In genomic region chr1:240991230-240991629, GRCh38 we compare ENCODE assay signal across 25 cellular contexts.
"Had no signal": no experiment of that assay in that cellular context is flagged by ENCODE, and none has a peak within 500 bp of the region (broad histone marks: within the 10 kb centered on the region; RNA-seq: fewer than 3 reads in every experiment).

No MANE protein-coding gene starts in this region.

- DNase-seq: activated B cell treated with CpG ODN at 0.5 μM for 24 hours; activated CD4-positive, alpha-beta memory T cell treated with anti-CD3 and anti-CD28 coated beads for 36 hours; activated CD4-positive, alpha-beta T cell treated with anti-CD3 and anti-CD28 coated beads for 1 hour; activated CD4-positive, alpha-beta T cell treated with anti-CD3 and anti-CD28 coated beads, Interleukin-2, amount 10 ng/mL, durations not matched to agents 7 days and 5 days; activated CD8-positive, alpha-beta memory T cell treated with anti-CD3 and anti-CD28 coated beads for 24 hours; activated gamma-delta T cell; activated naive CD4-positive, alpha-beta T cell treated with anti-CD3 and anti-CD28 coated beads for 36 hours; activated T-cell treated with anti-CD3 and anti-CD28 coated beads, Interleukin-2, amount 50 U/mL, for 48 hours; amygdala; brain microvascular endothelial cell; MG63; MV-4-11; NCI-H1092 treated with DMSO at 0.1 percent for 48 hours; NCI-H1436; NCI-H1694 treated with DMSO at 0.1 percent for 48 hours; NCI-H2029 treated with DMSO at 0.1 percent for 48 hours; NCI-H345; NCI-H510A; NCI-H526 treated with DMSO at 0.1 percent for 48 hours; PC-9; SHP77 treated with DMSO at 0.1 percent for 48 hours had no signal

- H3K27me3 Mint-ChIP-seq: activated B cell treated with CpG ODN at 0.5 μM for 24 hours; activated CD4-positive, alpha-beta memory T cell treated with anti-CD3 and anti-CD28 coated beads for 36 hours; activated CD4-positive, alpha-beta T cell treated with anti-CD3 and anti-CD28 coated beads, Interleukin-2, amount 10 ng/mL, durations not matched to agents 7 days and 5 days; activated naive CD8-positive, alpha-beta T cell; activated T-helper 17 cell treated with anti-CD3 and anti-CD28 coated beads, Interleukin-2, amount 50 U/mL, for 72 hours had no signal

- H2AFZ ChIP-seq: PC-9 had no signal

- H3K9me3 ChIP-seq: MG63 had no signal

- H3K4me2 ChIP-seq: PC-9 had no signal

- H3K4me1 Mint-ChIP-seq: activated B cell treated with CpG ODN at 0.5 μM for 24 hours; activated CD4-positive, alpha-beta T cell treated with anti-CD3 and anti-CD28 coated beads, Interleukin-2, amount 10 ng/mL, durations not matched to agents 7 days and 5 days; activated T-helper 17 cell treated with anti-CD3 and anti-CD28 coated beads, Interleukin-2, amount 50 U/mL, for 72 hours had no signal

- ATAC-seq: activated T-helper 17 cell treated with anti-CD3 and anti-CD28 coated beads, Interleukin-2, amount 50 U/mL, for 72 hours had no signal

- H3K27me3 ChIP-seq: brain microvascular endothelial cell, cardiac muscle cell had no signal

- H3K36me3 ChIP-seq: brain microvascular endothelial cell, cardiac muscle cell, MG63 had no signal

- H3K36me3 Mint-ChIP-seq: activated CD4-positive, alpha-beta memory T cell treated with anti-CD3 and anti-CD28 coated beads for 36 hours; activated naive CD8-positive, alpha-beta T cell had no signal

- H3K4me3 ChIP-seq: cardiac muscle cell, MG63, PC-9 had no signal

- H3K27ac ChIP-seq: brain microvascular endothelial cell, cardiac muscle cell, PC-9 had no signal

- H3K9me3 Mint-ChIP-seq: activated CD4-positive, alpha-beta memory T cell treated with anti-CD3 and anti-CD28 coated beads for 36 hours; activated T-helper 17 cell treated with anti-CD3 and anti-CD28 coated beads, Interleukin-2, amount 50 U/mL, for 72 hours had no signal

- H3K27ac Mint-ChIP-seq: activated B cell treated with CpG ODN at 0.5 μM for 24 hours; activated CD4-positive, alpha-beta memory T cell treated with anti-CD3 and anti-CD28 coated beads for 36 hours; activated CD4-positive, alpha-beta T cell treated with anti-CD3 and anti-CD28 coated beads, Interleukin-2, amount 10 ng/mL, durations not matched to agents 7 days and 5 days; activated naive CD4-positive, alpha-beta T cell treated with anti-CD3 and anti-CD28 coated beads for 36 hours; activated naive CD8-positive, alpha-beta T cell; activated T-helper 17 cell treated with anti-CD3 and anti-CD28 coated beads, Interleukin-2, amount 50 U/mL, for 72 hours; T-helper 1 cell treated with Interleukin-12 subunit alpha and Interleukin-12 subunit beta and Interleukin-4 antibody, amounts not matched to agents 30 μg/mL and 1 μg/mL, for 36 hours had no signal

- H3K4me3 Mint-ChIP-seq: activated B cell treated with CpG ODN at 0.5 μM for 24 hours; activated CD4-positive, alpha-beta memory T cell treated with anti-CD3 and anti-CD28 coated beads for 36 hours; activated CD4-positive, alpha-beta T cell treated with anti-CD3 and anti-CD28 coated beads, Interleukin-2, amount 10 ng/mL, durations not matched to agents 7 days and 5 days; activated naive CD4-positive, alpha-beta T cell treated with anti-CD3 and anti-CD28 coated beads for 36 hours; activated naive CD8-positive, alpha-beta T cell; activated T-helper 17 cell treated with anti-CD3 and anti-CD28 coated beads, Interleukin-2, amount 50 U/mL, for 72 hours; T-helper 1 cell treated with Interleukin-12 subunit alpha and Interleukin-12 subunit beta and Interleukin-4 antibody, amounts not matched to agents 30 μg/mL and 1 μg/mL, for 36 hours had no signal
